Comparison of ENCODE assay signal across 3 cellular contexts in genomic region chr11:119139276-119139675, GRCh38. TPM values are rescaled to one million over a fixed set of nuclear protein-coding genes. Genes with fewer than 3 reads are reported as not detected.
"Had no signal": no experiment of that assay in that cellular context is flagged by ENCODE, and none has a peak within 500 bp of the region (broad histone marks: within the 10 kb centered on the region; RNA-seq: fewer than 3 reads in every experiment).

No MANE protein-coding gene starts in this region.

RNA-seq across cellular contexts. Expression of gene ABCG4, which starts 9.6 kb away (rescaled TPM):
- total RNA-seq: dermis microvascular lymphatic vessel endothelial cell, epithelial cell of proximal tubule, gastrocnemius medialis had no signal
